ENCODE assay signal across 1 cellular context in the genomic region with DNA sequence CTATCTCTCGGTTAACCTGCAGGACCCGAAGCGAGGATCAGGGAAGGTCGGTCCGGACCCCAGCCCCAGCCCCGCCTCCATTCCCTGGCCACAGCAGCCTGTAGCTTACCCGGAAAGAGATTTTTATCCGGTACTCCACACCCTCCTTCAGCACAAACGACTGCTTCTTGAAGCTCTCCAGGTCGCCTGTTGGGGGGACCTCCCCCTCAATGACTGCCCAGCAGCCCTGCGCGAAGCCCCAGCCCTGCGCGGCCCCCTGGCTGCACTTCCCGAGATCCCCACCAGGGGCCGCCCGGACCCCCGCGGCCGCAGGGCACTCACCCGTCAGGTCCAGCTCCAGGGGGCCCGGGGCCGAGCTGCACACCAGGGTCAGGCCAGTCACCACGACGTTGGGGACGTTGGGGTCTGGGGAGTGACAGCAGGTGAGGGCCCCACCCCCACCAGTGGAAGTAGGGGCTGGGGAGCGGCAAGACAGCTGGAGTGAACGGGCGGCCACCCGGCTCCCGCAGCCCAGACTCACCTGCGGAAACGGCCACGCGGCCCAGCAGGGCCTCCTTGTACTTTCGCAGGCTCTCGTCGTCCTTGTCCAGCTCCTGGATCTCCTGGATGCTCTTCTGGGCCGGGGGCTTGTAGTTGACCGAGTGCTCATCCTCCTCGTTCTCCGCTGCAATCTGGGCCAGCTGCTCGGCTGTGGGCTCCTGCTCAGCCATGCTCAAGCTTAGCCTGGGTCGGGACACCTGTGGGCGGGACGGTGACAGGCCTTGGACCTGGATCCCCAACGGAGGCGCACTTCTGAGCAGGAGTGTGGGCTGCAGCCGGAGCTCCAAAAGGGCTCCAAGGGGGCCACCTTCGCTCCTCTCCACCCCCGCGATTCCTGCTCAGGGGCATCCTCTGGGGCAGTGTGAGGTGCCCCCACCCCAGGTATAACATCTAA.
A peak's percentile ranks its signal among the peaks of the same experiment; 100 is the strongest.
TF ChIP-seq lines count a peak whose summit lies in the region.

No MANE protein-coding gene starts in this region.

TF ChIP-seq in HepG2, 621 proteins besides CTCF, POLR2A, EP300 and RAD21 (continued from another document and continues in another):
- TF ChIP-seq, protein P1, sequence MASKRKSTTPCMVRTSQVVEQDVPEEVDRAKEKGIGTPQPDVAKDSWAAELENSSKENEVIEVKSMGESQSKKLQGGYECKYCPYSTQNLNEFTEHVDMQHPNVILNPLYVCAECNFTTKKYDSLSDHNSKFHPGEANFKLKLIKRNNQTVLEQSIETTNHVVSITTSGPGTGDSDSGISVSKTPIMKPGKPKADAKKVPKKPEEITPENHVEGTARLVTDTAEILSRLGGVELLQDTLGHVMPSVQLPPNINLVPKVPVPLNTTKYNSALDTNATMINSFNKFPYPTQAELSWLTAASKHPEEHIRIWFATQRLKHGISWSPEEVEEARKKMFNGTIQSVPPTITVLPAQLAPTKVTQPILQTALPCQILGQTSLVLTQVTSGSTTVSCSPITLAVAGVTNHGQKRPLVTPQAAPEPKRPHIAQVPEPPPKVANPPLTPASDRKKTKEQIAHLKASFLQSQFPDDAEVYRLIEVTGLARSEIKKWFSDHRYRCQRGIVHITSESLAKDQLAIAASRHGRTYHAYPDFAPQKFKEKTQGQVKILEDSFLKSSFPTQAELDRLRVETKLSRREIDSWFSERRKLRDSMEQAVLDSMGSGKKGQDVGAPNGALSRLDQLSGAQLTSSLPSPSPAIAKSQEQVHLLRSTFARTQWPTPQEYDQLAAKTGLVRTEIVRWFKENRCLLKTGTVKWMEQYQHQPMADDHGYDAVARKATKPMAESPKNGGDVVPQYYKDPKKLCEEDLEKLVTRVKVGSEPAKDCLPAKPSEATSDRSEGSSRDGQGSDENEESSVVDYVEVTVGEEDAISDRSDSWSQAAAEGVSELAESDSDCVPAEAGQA (IDR thresholded peaks at IDR 0.05; ENCODE audit: low read depth), result 0 out of 2 replicates have a peak, but pooled peaks have one; percentile 43
- TF ChIP-seq, protein P1 (CRISPR knock-in tag; IDR thresholded peaks at IDR 0.05; ENCODE audit: borderline replicate concordance), result no peak
- TF ChIP-seq, protein P2, sequence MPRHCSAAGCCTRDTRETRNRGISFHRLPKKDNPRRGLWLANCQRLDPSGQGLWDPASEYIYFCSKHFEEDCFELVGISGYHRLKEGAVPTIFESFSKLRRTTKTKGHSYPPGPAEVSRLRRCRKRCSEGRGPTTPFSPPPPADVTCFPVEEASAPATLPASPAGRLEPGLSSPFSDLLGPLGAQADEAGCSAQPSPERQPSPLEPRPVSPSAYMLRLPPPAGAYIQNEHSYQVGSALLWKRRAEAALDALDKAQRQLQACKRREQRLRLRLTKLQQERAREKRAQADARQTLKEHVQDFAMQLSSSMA (CRISPR knock-in tag; IDR thresholded peaks at IDR 0.05), result no peak
- TF ChIP-seq ZNF207 (IDR thresholded peaks at IDR 0.05; ENCODE audit: borderline replicate concordance), result no peak
- TF ChIP-seq ZNF230 (CRISPR knock-in tag; IDR thresholded peaks at IDR 0.05), result peak; percentile 53; the same call in 1 of the 2 replicates
- no peak for TF ChIP-seq ZNF331 (CRISPR knock-in tag; IDR thresholded peaks at IDR 0.05)
- no peak for TF ChIP-seq ZNF777 (CRISPR knock-in tag; IDR thresholded peaks at IDR 0.05)
- no peak for TF ChIP-seq ZNF782 (CRISPR knock-in tag; IDR thresholded peaks at IDR 0.05; ENCODE audit: borderline replicate concordance)
- TF ChIP-seq ZNF703 (CRISPR knock-in tag; IDR thresholded peaks at IDR 0.05; ENCODE audit: borderline replicate concordance), result no peak; the same call in 1 of the 2 replicates
- TF ChIP-seq ZKSCAN1 (IDR thresholded peaks at IDR 0.05; ENCODE audit: low read length), result no peak
- TF ChIP-seq ZFX (CRISPR knock-in tag; IDR thresholded peaks at IDR 0.05; ENCODE audit: low read depth), result peak; percentile 53; the same call in 1 of the 2 replicates
- TF ChIP-seq ZSCAN20 (CRISPR knock-in tag; IDR thresholded peaks at IDR 0.05; ENCODE audit: borderline replicate concordance), result no peak
- TF ChIP-seq ZNF143 (CRISPR knock-in tag; IDR thresholded peaks at IDR 0.05), result peak; percentile 39; the same call in 1 of the 2 replicates
- 0 out of 2 replicates have a peak, but pooled peaks have one; percentile 27 for TF ChIP-seq NCOR1 (IDR thresholded peaks at IDR 0.05; ENCODE audit: borderline replicate concordance, low read length)
- TF ChIP-seq ZNF605 (CRISPR knock-in tag; IDR thresholded peaks at IDR 0.05), result peak; percentile 38; the same call in 1 of the 2 replicates
- no peak for TF ChIP-seq ZFP36L2 (CRISPR knock-in tag; IDR thresholded peaks at IDR 0.05)
- TF ChIP-seq ZNF335 (CRISPR knock-in tag; IDR thresholded peaks at IDR 0.05), result no peak
- no peak for TF ChIP-seq ZC3H4 (CRISPR knock-in tag; IDR thresholded peaks at IDR 0.05; ENCODE audit: borderline replicate concordance)
- no peak for TF ChIP-seq TEAD3 (CRISPR knock-in tag; optimal IDR thresholded peaks at IDR 0.05; ENCODE audit: borderline replicate concordance)
- TF ChIP-seq, protein P3, sequence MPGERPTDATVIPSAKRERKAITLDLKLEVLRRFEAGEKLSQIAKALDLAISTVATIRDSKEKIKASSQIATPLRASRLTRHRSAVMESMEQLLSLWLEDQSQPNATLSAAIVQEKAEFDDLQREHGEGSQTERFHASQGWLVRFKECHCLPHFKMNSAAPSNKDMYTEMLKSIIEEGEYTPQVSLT (CRISPR knock-in tag; IDR thresholded peaks at IDR 0.05; ENCODE audit: borderline replicate concordance, low read depth), result no peak
- no peak for TF ChIP-seq KDM6A (CRISPR knock-in tag; IDR thresholded peaks at IDR 0.05; ENCODE audit: low read depth)
- peak; percentile 21; the same call in 1 of the 2 replicates for TF ChIP-seq ZNF709 (CRISPR knock-in tag; IDR thresholded peaks at IDR 0.05)
- TF ChIP-seq MXI1 (IDR thresholded peaks at IDR 0.05; ENCODE audit: borderline replicate concordance, low read depth, low read length), result peak; percentile 19; the same call in 1 of the 3 replicates
- peak; percentile 68; the same call in 1 of the 2 replicates for TF ChIP-seq KLF12 (CRISPR knock-in tag; IDR thresholded peaks at IDR 0.05; ENCODE audit: borderline replicate concordance)
- TF ChIP-seq ZNF160 (CRISPR knock-in tag; IDR thresholded peaks at IDR 0.05), result peak; percentile 25; the same call in 1 of the 2 replicates
- TF ChIP-seq HDAC2 (CRISPR knock-in tag; IDR thresholded peaks at IDR 0.05), result no peak; the same call in 1 of the 2 replicates
- no peak for TF ChIP-seq ZSCAN30 (CRISPR knock-in tag; IDR thresholded peaks at IDR 0.05)
- no peak for TF ChIP-seq PHF5A (CRISPR knock-in tag; IDR thresholded peaks at IDR 0.05; ENCODE audit: low read depth, unreplicated experiment)
- peak; percentile 83; the same call in 1 of the 2 replicates for TF ChIP-seq ZNF567 (CRISPR knock-in tag; IDR thresholded peaks at IDR 0.05; ENCODE audit: borderline replicate concordance)
- TF ChIP-seq, protein P4, sequence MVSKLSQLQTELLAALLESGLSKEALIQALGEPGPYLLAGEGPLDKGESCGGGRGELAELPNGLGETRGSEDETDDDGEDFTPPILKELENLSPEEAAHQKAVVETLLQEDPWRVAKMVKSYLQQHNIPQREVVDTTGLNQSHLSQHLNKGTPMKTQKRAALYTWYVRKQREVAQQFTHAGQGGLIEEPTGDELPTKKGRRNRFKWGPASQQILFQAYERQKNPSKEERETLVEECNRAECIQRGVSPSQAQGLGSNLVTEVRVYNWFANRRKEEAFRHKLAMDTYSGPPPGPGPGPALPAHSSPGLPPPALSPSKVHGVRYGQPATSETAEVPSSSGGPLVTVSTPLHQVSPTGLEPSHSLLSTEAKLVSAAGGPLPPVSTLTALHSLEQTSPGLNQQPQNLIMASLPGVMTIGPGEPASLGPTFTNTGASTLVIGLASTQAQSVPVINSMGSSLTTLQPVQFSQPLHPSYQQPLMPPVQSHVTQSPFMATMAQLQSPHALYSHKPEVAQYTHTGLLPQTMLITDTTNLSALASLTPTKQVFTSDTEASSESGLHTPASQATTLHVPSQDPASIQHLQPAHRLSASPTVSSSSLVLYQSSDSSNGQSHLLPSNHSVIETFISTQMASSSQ (IDR thresholded peaks at IDR 0.05; ENCODE audit: low read depth), result no peak
- TF ChIP-seq, protein P4 (CRISPR knock-in tag; IDR thresholded peaks at IDR 0.05; ENCODE audit: borderline replicate concordance), result no peak
- TF ChIP-seq ZNF274 (CRISPR knock-in tag; IDR thresholded peaks at IDR 0.05), result peak; percentile 66; the same call in 1 of the 2 replicates
- TF ChIP-seq, protein P5, sequence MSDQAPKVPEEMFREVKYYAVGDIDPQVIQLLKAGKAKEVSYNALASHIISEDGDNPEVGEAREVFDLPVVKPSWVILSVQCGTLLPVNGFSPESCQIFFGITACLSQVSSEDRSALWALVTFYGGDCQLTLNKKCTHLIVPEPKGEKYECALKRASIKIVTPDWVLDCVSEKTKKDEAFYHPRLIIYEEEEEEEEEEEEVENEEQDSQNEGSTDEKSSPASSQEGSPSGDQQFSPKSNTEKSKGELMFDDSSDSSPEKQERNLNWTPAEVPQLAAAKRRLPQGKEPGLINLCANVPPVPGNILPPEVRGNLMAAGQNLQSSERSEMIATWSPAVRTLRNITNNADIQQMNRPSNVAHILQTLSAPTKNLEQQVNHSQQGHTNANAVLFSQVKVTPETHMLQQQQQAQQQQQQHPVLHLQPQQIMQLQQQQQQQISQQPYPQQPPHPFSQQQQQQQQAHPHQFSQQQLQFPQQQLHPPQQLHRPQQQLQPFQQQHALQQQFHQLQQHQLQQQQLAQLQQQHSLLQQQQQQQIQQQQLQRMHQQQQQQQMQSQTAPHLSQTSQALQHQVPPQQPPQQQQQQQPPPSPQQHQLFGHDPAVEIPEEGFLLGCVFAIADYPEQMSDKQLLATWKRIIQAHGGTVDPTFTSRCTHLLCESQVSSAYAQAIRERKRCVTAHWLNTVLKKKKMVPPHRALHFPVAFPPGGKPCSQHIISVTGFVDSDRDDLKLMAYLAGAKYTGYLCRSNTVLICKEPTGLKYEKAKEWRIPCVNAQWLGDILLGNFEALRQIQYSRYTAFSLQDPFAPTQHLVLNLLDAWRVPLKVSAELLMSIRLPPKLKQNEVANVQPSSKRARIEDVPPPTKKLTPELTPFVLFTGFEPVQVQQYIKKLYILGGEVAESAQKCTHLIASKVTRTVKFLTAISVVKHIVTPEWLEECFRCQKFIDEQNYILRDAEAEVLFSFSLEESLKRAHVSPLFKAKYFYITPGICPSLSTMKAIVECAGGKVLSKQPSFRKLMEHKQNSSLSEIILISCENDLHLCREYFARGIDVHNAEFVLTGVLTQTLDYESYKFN (CRISPR knock-in tag; conservative IDR thresholded peaks at IDR 0.05), result no peak
- TF ChIP-seq FOXA3 (CRISPR knock-in tag; IDR thresholded peaks at IDR 0.05), result no peak
- TF ChIP-seq, protein P6, sequence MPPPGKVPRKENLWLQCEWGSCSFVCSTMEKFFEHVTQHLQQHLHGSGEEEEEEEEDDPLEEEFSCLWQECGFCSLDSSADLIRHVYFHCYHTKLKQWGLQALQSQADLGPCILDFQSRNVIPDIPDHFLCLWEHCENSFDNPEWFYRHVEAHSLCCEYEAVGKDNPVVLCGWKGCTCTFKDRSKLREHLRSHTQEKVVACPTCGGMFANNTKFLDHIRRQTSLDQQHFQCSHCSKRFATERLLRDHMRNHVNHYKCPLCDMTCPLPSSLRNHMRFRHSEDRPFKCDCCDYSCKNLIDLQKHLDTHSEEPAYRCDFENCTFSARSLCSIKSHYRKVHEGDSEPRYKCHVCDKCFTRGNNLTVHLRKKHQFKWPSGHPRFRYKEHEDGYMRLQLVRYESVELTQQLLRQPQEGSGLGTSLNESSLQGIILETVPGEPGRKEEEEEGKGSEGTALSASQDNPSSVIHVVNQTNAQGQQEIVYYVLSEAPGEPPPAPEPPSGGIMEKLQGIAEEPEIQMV (CRISPR knock-in tag; IDR thresholded peaks at IDR 0.05; ENCODE audit: low read depth), result no peak
- TF ChIP-seq ZNF792 (CRISPR knock-in tag; IDR thresholded peaks at IDR 0.05), result no peak
- 0 out of 2 replicates have a peak, but pooled peaks have one; percentile 64 for TF ChIP-seq SNAPC2 (CRISPR knock-in tag; IDR thresholded peaks at IDR 0.05)
- no peak; the same call in 1 of the 2 replicates for TF ChIP-seq MBD4 (IDR thresholded peaks at IDR 0.05; ENCODE audit: borderline replicate concordance, low read length)
- 0 out of 2 replicates have a peak, but pooled peaks have one; percentile 68 for TF ChIP-seq TARDBP (CRISPR knock-in tag; IDR thresholded peaks at IDR 0.05)
- no peak for TF ChIP-seq GATAD1 (CRISPR knock-in tag; IDR thresholded peaks at IDR 0.05)
